22 cellular contexts compared by ENCODE assay signal in the genomic region with DNA sequence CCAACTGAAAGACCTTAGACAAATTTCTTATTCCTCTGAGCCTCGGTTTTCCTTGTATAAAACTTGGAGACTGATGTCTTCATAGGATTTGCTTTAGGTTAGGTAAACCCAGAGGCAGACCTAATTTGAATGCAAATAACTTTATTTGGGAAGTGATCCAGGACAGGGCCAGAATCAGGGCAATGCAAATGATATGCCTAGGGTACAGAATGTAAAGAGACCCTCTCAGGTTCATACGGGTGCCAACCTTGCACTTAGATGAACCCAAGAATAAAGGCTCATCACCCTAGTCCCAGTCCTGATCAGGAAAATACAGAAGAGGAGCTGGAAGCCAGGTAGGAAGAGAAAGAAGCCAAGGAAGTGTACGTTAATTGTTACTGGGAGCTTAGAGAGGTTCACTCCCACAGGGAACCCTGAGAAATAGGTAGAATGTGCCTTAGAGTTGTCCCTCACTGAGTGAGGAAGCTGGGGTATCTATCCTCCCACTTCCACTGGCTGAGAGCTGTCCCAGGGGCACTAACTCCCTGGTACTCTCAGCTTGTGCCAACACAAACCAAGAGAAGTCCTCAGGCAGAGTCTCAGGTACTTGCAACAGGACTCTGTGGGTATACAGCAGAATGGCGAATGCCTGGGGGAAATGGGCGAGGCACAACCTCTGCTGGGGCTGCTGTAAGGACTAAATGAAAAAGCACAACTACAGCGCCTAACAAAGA. TPM values are rescaled to one million over a fixed set of nuclear protein-coding genes. Genes with fewer than 3 reads are reported as not detected.
DNase-seq lines count a peak whose midpoint lies in the region; ATAC-seq and TF ChIP-seq lines count a peak whose summit lies in the region.
"Had no signal": no experiment of that assay in that cellular context is flagged by ENCODE, and none has a peak within 500 bp of the region (broad histone marks: within the 10 kb centered on the region; RNA-seq: fewer than 3 reads in every experiment).

No MANE protein-coding gene starts in this region.

- peaks cover 46% of the 10 kb centered on the region for H3K36me3 Mint-ChIP-seq in T-helper 1 cell treated with Interleukin-12 subunit alpha and Interleukin-12 subunit beta and Interleukin-4 antibody, amounts not matched to agents 30 μg/mL and 1 μg/mL, for 36 hours (ENCODE audit: low read depth)
- peaks cover 29% of the 10 kb centered on the region for H3K36me3 Mint-ChIP-seq in CD4-positive, CD25-positive, alpha-beta regulatory T cell
- H3K36me3 Mint-ChIP-seq in activated naive CD8-positive, alpha-beta T cell treated with anti-CD3 and anti-CD28 coated beads, Interleukin-2, amount 50 U/mL, for 24 hours (ENCODE audit: low read depth), result peaks cover 46% of the 10 kb centered on the region
- H3K36me3 Mint-ChIP-seq in natural killer cell treated with Interleukin-12 subunit alpha and Interleukin-12 subunit beta and Interleukin-15 and Interleukin-18, amount 100 ng/mL, for 72 hours, result peaks cover 37% of the 10 kb centered on the region

- H3K9me3 Mint-ChIP-seq in T-helper 1 cell treated with Interleukin-12 subunit alpha and Interleukin-12 subunit beta and Interleukin-4 antibody, amounts not matched to agents 30 μg/mL and 1 μg/mL, for 36 hours, result no peaks in the 10 kb centered on the region
- H3K9me3 Mint-ChIP-seq in CD4-positive, CD25-positive, alpha-beta regulatory T cell, result no peaks in the 10 kb centered on the region
- no peaks in the 10 kb centered on the region for H3K9me3 Mint-ChIP-seq in activated naive CD8-positive, alpha-beta T cell treated with anti-CD3 and anti-CD28 coated beads, Interleukin-2, amount 50 U/mL, for 24 hours
- no peaks in the 10 kb centered on the region for H3K9me3 Mint-ChIP-seq in natural killer cell treated with Interleukin-12 subunit alpha and Interleukin-12 subunit beta and Interleukin-15 and Interleukin-18, amount 100 ng/mL, for 72 hours

- peaks cover 45% of the 10 kb centered on the region for H3K36me3 ChIP-seq in CD4-positive, CD25-positive, alpha-beta regulatory T cell (ENCODE audit: control insufficient read depth, insufficient read depth, low read length)

- no peak for ATAC-seq in CD4-positive, CD25-positive, alpha-beta regulatory T cell (ENCODE audit: low read depth in 2 of 2)
- ATAC-seq in activated naive CD8-positive, alpha-beta T cell treated with anti-CD3 and anti-CD28 coated beads, Interleukin-2, amount 50 U/mL, for 24 hours, result no peak
- no peak for ATAC-seq in natural killer cell treated with Interleukin-12 subunit alpha and Interleukin-12 subunit beta and Interleukin-15 and Interleukin-18, amount 100 ng/mL, for 72 hours
- ATAC-seq in activated CD4-positive, CD25-positive, alpha-beta regulatory T cell treated with anti-CD3 and anti-CD28 coated beads, Interleukin-2, amount 50 U/mL, for 24 hours, result no peak
- ATAC-seq: left lobe of liver, right cardiac atrium had no signal

- H3K27ac Mint-ChIP-seq in T-helper 1 cell treated with Interleukin-12 subunit alpha and Interleukin-12 subunit beta and Interleukin-4 antibody, amounts not matched to agents 30 μg/mL and 1 μg/mL, for 36 hours, result peak overlapping the region; percentile 77
- H3K27ac Mint-ChIP-seq in CD4-positive, CD25-positive, alpha-beta regulatory T cell, result peak overlapping the region in 2 of 3 donors; percentile 45 to 77
- H3K27ac Mint-ChIP-seq in activated naive CD8-positive, alpha-beta T cell treated with anti-CD3 and anti-CD28 coated beads, Interleukin-2, amount 50 U/mL, for 24 hours, result peak overlapping the region; percentile 88
- peak overlapping the region; percentile 55 to 67 for H3K27ac Mint-ChIP-seq in natural killer cell treated with Interleukin-12 subunit alpha and Interleukin-12 subunit beta and Interleukin-15 and Interleukin-18, amount 100 ng/mL, for 72 hours

- DNase-seq in T-helper 1 cell, result no peak
- DNase-seq in CD4-positive, CD25-positive, alpha-beta regulatory T cell, result no peak
- no peak for DNase-seq in activated naive CD8-positive, alpha-beta T cell treated with anti-CD3 and anti-CD28 coated beads, Interleukin-2, amount 50 U/mL, for 24 hours
- no peak for DNase-seq in natural killer cell treated with Interleukin-12 subunit alpha and Interleukin-12 subunit beta and Interleukin-15 and Interleukin-18, amount 100 ng/mL, for 72 hours (ENCODE audit: low spot score)
- no peak for DNase-seq in HPDE6-E6E7 (ENCODE audit: extremely low spot score)
- no peak for DNase-seq in GM13976 (ENCODE audit: low spot score)
- DNase-seq: activated effector memory CD4-positive, alpha-beta T cell treated with Interleukin-2 at 50 U/mL for 16 hours; BE2C; cerebellar nuclear complex; H7; NCI-H1417 treated with DMSO at 0.1 percent for 48 hours; NCI-H524 treated with DMSO at 0.1 percent for 48 hours; right cardiac atrium; stimulated activated naive CD4-positive, alpha-beta T cell treated with Interleukin-2 at 50 U/mL for 16 hours; transverse colon had no signal

- H3K4me3 Mint-ChIP-seq in T-helper 1 cell treated with Interleukin-12 subunit alpha and Interleukin-12 subunit beta and Interleukin-4 antibody, amounts not matched to agents 30 μg/mL and 1 μg/mL, for 36 hours, result no peak overlapping the region
- H3K4me3 Mint-ChIP-seq in CD4-positive, CD25-positive, alpha-beta regulatory T cell, result peak overlapping the region in 1 of 4 donors; percentile 27
- H3K4me3 Mint-ChIP-seq in activated naive CD8-positive, alpha-beta T cell treated with anti-CD3 and anti-CD28 coated beads, Interleukin-2, amount 50 U/mL, for 24 hours, result no peak overlapping the region
- no peak overlapping the region for H3K4me3 Mint-ChIP-seq in natural killer cell treated with Interleukin-12 subunit alpha and Interleukin-12 subunit beta and Interleukin-15 and Interleukin-18, amount 100 ng/mL, for 72 hours

- in situ Hi-C loops in GM13976 (cut with MboI; ENCODE audit: low sequenced_read_pairs, unreplicated experiment), result no loop called here

- H3K27me3 Mint-ChIP-seq in T-helper 1 cell treated with Interleukin-12 subunit alpha and Interleukin-12 subunit beta and Interleukin-4 antibody, amounts not matched to agents 30 μg/mL and 1 μg/mL, for 36 hours (ENCODE audit: low read depth), result no peaks in the 10 kb centered on the region
- no peaks in the 10 kb centered on the region for H3K27me3 Mint-ChIP-seq in CD4-positive, CD25-positive, alpha-beta regulatory T cell
- H3K27me3 Mint-ChIP-seq in activated naive CD8-positive, alpha-beta T cell treated with anti-CD3 and anti-CD28 coated beads, Interleukin-2, amount 50 U/mL, for 24 hours, result peaks cover 4% of the 10 kb centered on the region
- peaks cover 0 to 5% of the 10 kb centered on the region in 2 donors for H3K27me3 Mint-ChIP-seq in natural killer cell treated with Interleukin-12 subunit alpha and Interleukin-12 subunit beta and Interleukin-15 and Interleukin-18, amount 100 ng/mL, for 72 hours

- H3K27ac ChIP-seq in CD4-positive, CD25-positive, alpha-beta regulatory T cell (ENCODE audit: insufficient read depth, low read length, poor library complexity, severe bottlenecking), result no peak overlapping the region
- H3K27ac ChIP-seq: 22Rv1, ascending aorta, transverse colon had no signal

- H3K4me1 ChIP-seq in CD4-positive, CD25-positive, alpha-beta regulatory T cell (ENCODE audit: control insufficient read depth, insufficient read depth, low read length, poor library complexity, severe bottlenecking), result peaks cover 5% of the 10 kb centered on the region
- H3K4me1 ChIP-seq: ascending aorta, BE2C, transverse colon had no signal

- H3K9me3 ChIP-seq in CD4-positive, CD25-positive, alpha-beta regulatory T cell (ENCODE audit: control insufficient read depth in 2 of 2, low read length in 2 of 2), result no peaks in the 10 kb centered on the region
- H3K9me3 ChIP-seq: ascending aorta, BE2C, transverse colon had no signal

- peaks cover 31% of the 10 kb centered on the region for H3K4me1 Mint-ChIP-seq in T-helper 1 cell treated with Interleukin-12 subunit alpha and Interleukin-12 subunit beta and Interleukin-4 antibody, amounts not matched to agents 30 μg/mL and 1 μg/mL, for 36 hours (ENCODE audit: low read depth)
- H3K4me1 Mint-ChIP-seq in CD4-positive, CD25-positive, alpha-beta regulatory T cell, result peaks cover 0 to 15% (median 8%) of the 10 kb centered on the region in 4 donors
- H3K4me1 Mint-ChIP-seq in activated naive CD8-positive, alpha-beta T cell treated with anti-CD3 and anti-CD28 coated beads, Interleukin-2, amount 50 U/mL, for 24 hours, result peaks cover 50% of the 10 kb centered on the region
- H3K4me1 Mint-ChIP-seq in natural killer cell treated with Interleukin-12 subunit alpha and Interleukin-12 subunit beta and Interleukin-15 and Interleukin-18, amount 100 ng/mL, for 72 hours (ENCODE audit: low read depth in 2 of 2), result peaks cover 15 to 19% of the 10 kb centered on the region in 2 donors

- H3K27me3 ChIP-seq in CD4-positive, CD25-positive, alpha-beta regulatory T cell (ENCODE audit: control insufficient read depth, insufficient read depth, low read length), result no peaks in the 10 kb centered on the region
- H3K27me3 ChIP-seq: ascending aorta, BE2C, transverse colon had no signal

- TF ChIP-seq CTCF in GM13976 (IDR thresholded peaks at IDR 0.05; ENCODE audit: borderline replicate concordance, control extremely low read depth, extremely low read depth, insufficient read depth, missing control alignments), result no peak

- no peak overlapping the region for H3K4me3 ChIP-seq in CD4-positive, CD25-positive, alpha-beta regulatory T cell (ENCODE audit: low read depth, low read length)
- H3K4me3 ChIP-seq: ascending aorta, transverse colon had no signal

RNA-seq across cellular contexts. Expression of gene HK3, which starts 3.1 kb away (rescaled TPM):
- total RNA-seq in CD4-positive, CD25-positive, alpha-beta regulatory T cell, result 0.30 TPM
- under 1 TPM in 3 of 4 donors, not detected in 1; 0.09 to 0.33 (median 0.17) TPM for polyA plus RNA-seq in CD4-positive, CD25-positive, alpha-beta regulatory T cell
- 10 to 100 TPM in 1 of 2 donors, under 1 TPM in 1; 0.36 to 13.3 TPM for total RNA-seq in natural killer cell treated with Interleukin-12 subunit alpha and Interleukin-12 subunit beta and Interleukin-15 and Interleukin-18, amount 100 ng/mL, for 72 hours
- total RNA-seq: G401, H7, M059J had no signal
